In genomic region chr19:58477871-58478270, GRCh38 we compare ENCODE assay signal across 24 cellular contexts. TPM values are rescaled to one million over a fixed set of nuclear protein-coding genes. Genes with fewer than 3 reads are reported as not detected.
DNase-seq lines count a peak whose midpoint lies in the region; ATAC-seq, FAIRE-seq and TF ChIP-seq lines count a peak whose summit lies in the region.
"Had no signal": no experiment of that assay in that cellular context is flagged by ENCODE, and none has a peak within 500 bp of the region (broad histone marks: within the 10 kb centered on the region; RNA-seq: fewer than 3 reads in every experiment).

No MANE protein-coding gene starts in this region.

- POLR2A ChIA-PET in Caco-2 (lab: Charles Lee), result interaction anchor here (0.5 kb wide), 1 partner anchor 16 kb away, joined by 3 read pairs; no protein-coding TSS in a partner anchor

- no peaks in the 10 kb centered on the region for H3K36me3 ChIP-seq in Caco-2 (ENCODE audit: control insufficient read depth, insufficient read depth, low read length)
- H3K36me3 ChIP-seq: transverse colon had no signal

- no peak overlapping the region for H3K4me3 ChIP-seq in Caco-2 (ENCODE audit: low read depth, low read length)
- H3K4me3 ChIP-seq: coronary artery, heart left ventricle, left lung, skin epidermis, transverse colon had no signal

- FAIRE-seq in HTR-8/SVneo (lab: Jason Lieb, UNC), result peak; percentile 23

- CTCF ChIA-PET in Caco-2 (lab: Charles Lee), result no interaction called here

- peaks cover 5% of the 10 kb centered on the region; the same call in 1 of the 2 replicates for H3K4me1 ChIP-seq in Caco-2

- BruUV-seq in Caco-2 (replicated peaks; lab: Mats Ljungman, UMichigan), result no TSS peak

- H3K9me3 Mint-ChIP-seq in Caco-2 (ENCODE audit: unreplicated experiment), result no peaks in the 10 kb centered on the region
- H3K9me3 Mint-ChIP-seq in activated T-helper 17 cell treated with anti-CD3 and anti-CD28 coated beads, Interleukin-2, amount 50 U/mL, for 72 hours, result no peaks in the 10 kb centered on the region
- no peaks in the 10 kb centered on the region for H3K9me3 Mint-ChIP-seq in nephron
- H3K9me3 Mint-ChIP-seq: brain had no signal

- H3K9me3 ChIP-seq in Caco-2, result no peaks in the 10 kb centered on the region
- H3K9me3 ChIP-seq: heart left ventricle, left lung, neutrophil, transverse colon had no signal

- H3K27ac Mint-ChIP-seq in Caco-2 (ENCODE audit: unreplicated experiment) (no peak overlapping the region), nephron (no peak overlapping the region)
- H3K27ac Mint-ChIP-seq in activated T-helper 17 cell treated with anti-CD3 and anti-CD28 coated beads, Interleukin-2, amount 50 U/mL, for 72 hours, result peak overlapping the region; percentile 59
- H3K27ac Mint-ChIP-seq: activated naive CD8-positive, alpha-beta T cell had no signal

- no peaks in the 10 kb centered on the region for H3K4me1 Mint-ChIP-seq in Caco-2 (ENCODE audit: low read depth, unreplicated experiment)
- peaks cover 14% of the 10 kb centered on the region for H3K4me1 Mint-ChIP-seq in activated T-helper 17 cell treated with anti-CD3 and anti-CD28 coated beads, Interleukin-2, amount 50 U/mL, for 72 hours
- H3K4me1 Mint-ChIP-seq in nephron, result peaks cover 6% of the 10 kb centered on the region

- H3K27me3 ChIP-seq in Caco-2 (replicated peaks; ENCODE audit: control insufficient read depth, insufficient read depth, low read length), result no peaks in the 10 kb centered on the region
- H3K27me3 ChIP-seq: heart left ventricle, left lung, neutrophil, transverse colon had no signal

- H3K4me3 Mint-ChIP-seq in Caco-2 (ENCODE audit: unreplicated experiment) (peak overlapping the region; percentile 79), nephron (peak overlapping the region; percentile 60 to 67 (median 60))
- H3K4me3 Mint-ChIP-seq in activated T-helper 17 cell treated with anti-CD3 and anti-CD28 coated beads, Interleukin-2, amount 50 U/mL, for 72 hours, result no peak overlapping the region

- H3K36me3 Mint-ChIP-seq in Caco-2 (ENCODE audit: insufficient read depth, unreplicated experiment), result peaks cover 32% of the 10 kb centered on the region
- H3K36me3 Mint-ChIP-seq in activated T-helper 17 cell treated with anti-CD3 and anti-CD28 coated beads, Interleukin-2, amount 50 U/mL, for 72 hours (ENCODE audit: low read depth), result peaks cover 5% of the 10 kb centered on the region
- peaks cover 11% of the 10 kb centered on the region for H3K36me3 Mint-ChIP-seq in nephron (ENCODE audit: low read depth)

- TF ChIP-seq CTCF in Caco-2 (IDR thresholded peaks at IDR 0.05; ENCODE audit: insufficient read depth in 1 of 2, low read depth in 1 of 2, low read length in 1 of 2, severe bottlenecking in 1 of 2, unreplicated experiment in 1 of 2), result no peak
- no peak for TF ChIP-seq CTCF in nephron (IDR thresholded peaks at IDR 0.05; ENCODE audit: unreplicated experiment in 3 of 3)

- intact Hi-C loops in Caco-2 (cut with micrococcal nuclease; ENCODE audit: unreplicated experiment), result no loop called here

- H3K27me3 Mint-ChIP-seq in Caco-2 (ENCODE audit: insufficient read depth, unreplicated experiment) (no peaks in the 10 kb centered on the region), nephron (ENCODE audit: low read depth) (no peaks in the 10 kb centered on the region)
- H3K27me3 Mint-ChIP-seq in activated T-helper 17 cell treated with anti-CD3 and anti-CD28 coated beads, Interleukin-2, amount 50 U/mL, for 72 hours, result no peaks in the 10 kb centered on the region
- H3K27me3 Mint-ChIP-seq: activated naive CD8-positive, alpha-beta T cell had no signal

- no peak for ATAC-seq in activated T-helper 17 cell treated with anti-CD3 and anti-CD28 coated beads, Interleukin-2, amount 50 U/mL, for 72 hours (replicated peaks)
- no peak for ATAC-seq in HG02852 (IDR thresholded peaks at IDR 0.05; ENCODE audit: unreplicated experiment)
- ATAC-seq in GM21447 (IDR thresholded peaks at IDR 0.05; ENCODE audit: unreplicated experiment), result no peak
- ATAC-seq: heart left ventricle; left lung; stimulated activated naive CD8-positive, alpha-beta T cell treated with anti-CD3 and anti-CD28 coated beads, Interleukin-15, Interleukin-2, amounts not matched to agents 100 U/mL and 50 U/mL, for 24 hours had no signal

- no peak for DNase-seq in Caco-2
- no peak for DNase-seq in HTR-8/SVneo (ENCODE audit: insufficient read length, low spot score)
- DNase-seq in cerebellar cortex (ENCODE audit: low spot score), result no peak
- DNase-seq: activated CD4-positive, alpha-beta T cell treated with anti-CD3 and anti-CD28 coated beads for 48 hours; activated T-cell treated with anti-CD3 and anti-CD28 coated beads for 4 hours; heart left ventricle; NCI-H1092 treated with DMSO at 0.1 percent for 48 hours; NCI-H2029; NCI-H345; OCI-M1; stimulated activated naive CD8-positive, alpha-beta T cell treated with anti-CD3 and anti-CD28 coated beads, Interleukin-15, Interleukin-2, amounts not matched to agents 100 U/mL and 50 U/mL, for 24 hours; SW 1271; transverse colon had no signal

RNA-seq across cellular contexts. Expression of gene ZNF446, which starts 1.7 kb away (rescaled TPM):
- 8.6 and 9.7 TPM in 2 replicates for total RNA-seq in Caco-2 (2022)
- 1 to 10 TPM; 5.8 to 6.2 TPM for total RNA-seq in activated T-helper 17 cell treated with anti-CD3 and anti-CD28 coated beads, Interleukin-2, amount 50 U/mL, for 72 hours

RNA-seq across cellular contexts. Expression of gene ZNF324, which starts 11.0 kb away (rescaled TPM):
- 9.8 and 10.6 TPM in 2 replicates for total RNA-seq in Caco-2 (2022)
- 1 to 10 TPM; 7.3 to 7.6 TPM for total RNA-seq in activated T-helper 17 cell treated with anti-CD3 and anti-CD28 coated beads, Interleukin-2, amount 50 U/mL, for 72 hours

RNA-seq across cellular contexts. Expression of gene ZNF324B, which starts 26.4 kb away (rescaled TPM):
- 4.6 and 6.8 TPM in 2 replicates for total RNA-seq in Caco-2 (2022)
- total RNA-seq in activated T-helper 17 cell treated with anti-CD3 and anti-CD28 coated beads, Interleukin-2, amount 50 U/mL, for 72 hours, result 1 to 10 TPM; 8.8 to 8.9 TPM

RNA-seq across cellular contexts. Expression of gene SLC27A5, which starts 33.9 kb away (rescaled TPM):
- total RNA-seq in Caco-2 (2022), result 10.3 and 12.5 TPM in 2 replicates
- 10 to 100 TPM; 14.4 to 15.6 TPM for total RNA-seq in activated T-helper 17 cell treated with anti-CD3 and anti-CD28 coated beads, Interleukin-2, amount 50 U/mL, for 72 hours

RNA-seq across cellular contexts. Expression of gene ZNF132, which starts 37.9 kb away (rescaled TPM):
- total RNA-seq in Caco-2 (2022), result not detected in 2 replicates
- 1 to 10 TPM; 2.1 to 3.8 TPM for total RNA-seq in activated T-helper 17 cell treated with anti-CD3 and anti-CD28 coated beads, Interleukin-2, amount 50 U/mL, for 72 hours
- total RNA-seq: HT-29 had no signal
